In the genomic region with DNA sequence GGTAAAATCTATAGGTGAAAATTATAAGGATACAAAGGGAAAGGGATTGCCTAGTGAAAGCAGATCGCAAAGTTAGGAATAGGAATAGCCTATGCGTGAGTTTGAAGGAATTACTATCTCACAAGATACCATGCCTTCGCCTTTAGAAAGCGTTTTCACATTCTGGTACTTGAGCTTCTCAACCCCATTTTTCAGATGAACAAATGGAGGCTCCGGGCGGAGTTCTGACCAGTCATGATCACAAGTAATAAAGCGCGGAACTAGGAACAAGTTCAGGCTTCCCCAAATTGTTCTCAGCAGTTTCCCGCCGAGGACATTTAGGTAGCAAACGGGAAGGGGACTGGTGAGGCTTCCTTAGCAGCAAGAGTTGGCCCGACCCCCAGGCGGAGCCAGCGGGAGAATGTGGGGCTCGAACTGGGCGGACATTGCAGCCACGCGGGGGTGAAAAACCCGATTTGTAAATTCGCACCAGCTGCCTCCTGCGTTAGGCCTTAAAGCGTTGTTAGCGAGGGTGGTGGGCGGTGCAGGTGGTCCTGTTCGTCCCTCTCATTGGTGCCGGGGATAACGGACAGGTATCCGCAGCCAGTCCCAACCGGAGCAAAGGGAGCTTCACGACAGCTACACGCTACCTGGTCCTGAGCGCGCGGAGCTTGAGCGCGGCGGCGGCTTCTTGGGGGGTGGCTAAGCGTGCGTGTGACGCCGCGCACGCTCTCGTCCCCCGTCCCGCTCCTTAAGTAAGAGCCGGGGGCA, we compare ENCODE assay signal across 7 cellular contexts. TPM values are rescaled to one million over a fixed set of nuclear protein-coding genes. Genes with fewer than 3 reads are reported as not detected.
A peak's percentile ranks its signal among the peaks of the same experiment; 100 is the strongest.
DNase-seq lines count a peak whose midpoint lies in the region; FAIRE-seq and TF ChIP-seq lines count a peak whose summit lies in the region.

No MANE protein-coding gene starts in this region.

- H3K27ac ChIP-seq in cardiac muscle cell (no peak overlapping the region), ovary (peak overlapping the region; percentile 26 to 76), substantia nigra (ENCODE audit: low read depth, low read length, poor library complexity, severe bottlenecking) (peak overlapping the region; percentile 4)

- no peaks in the 10 kb centered on the region for H3K9me3 ChIP-seq in cardiac muscle cell (ENCODE audit: low read depth)
- no peaks in the 10 kb centered on the region for H3K9me3 ChIP-seq in ovary

- whole genome bisulfite sequencing in ovary, 3 donors: 12 to 14% (median 13%) methylated on average over 47 to 48 of the region's 48 CpGs

- TF ChIP-seq CTCF in cardiac muscle cell (IDR thresholded peaks at IDR 0.05; ENCODE audit: low read depth, low read length) (peak; percentile 8), ovary (IDR thresholded peaks at IDR 0.05) (peak in 1 of 3 donors; percentile 22)

- FAIRE-seq in RCC 7860 (lab: Jason Lieb, UNC): no peak

- peaks cover 11% of the 10 kb centered on the region for H3K4me1 ChIP-seq in cardiac muscle cell (ENCODE audit: low read depth)
- no peaks in the 10 kb centered on the region for H3K4me1 ChIP-seq in ovary (ENCODE audit: insufficient read depth)

- no peak for TF ChIP-seq EP300 in ovary (IDR thresholded peaks at IDR 0.05)

- intact Hi-C loops in ovary (cut with DNase I): no loop called here

- peaks cover 12% of the 10 kb centered on the region for H3K27me3 ChIP-seq in cardiac muscle cell
- H3K27me3 ChIP-seq in ovary: no peaks in the 10 kb centered on the region

- peak; percentile 53 for TF ChIP-seq POLR2A in ovary (IDR thresholded peaks at IDR 0.05)

- peak; percentile 74 for DNase-seq in GM19240 (ENCODE audit: insufficient read length, low spot score)
- DNase-seq in NCI-H2029 (lab: John Stamatoyannopoulos, UW): peak; percentile 93
- DNase-seq in activated naive CD4-positive, alpha-beta T cell treated with anti-CD3 and anti-CD28 coated beads, Interleukin-2, amount 50 U/mL, for 16 hours: peak; percentile 92
- peak; percentile 87 to 96 for DNase-seq in cardiac muscle cell (ENCODE audit: low read depth in 1 of 2, low spot score in 1 of 2)
- DNase-seq in ovary: peak; percentile 92 to 95 (median 92)
- peak in 41 of 49 donors; percentile 10 to 86 (median 40) for DNase-seq in substantia nigra (lab: John Stamatoyannopoulos, UW)
- no peak for DNase-seq in RCC 7860 (ENCODE audit: low spot score)

- H3K4me3 ChIP-seq in cardiac muscle cell (peak overlapping the region; percentile 10), ovary (peak overlapping the region; percentile 44)

- H3K36me3 ChIP-seq in cardiac muscle cell (peaks cover 5% of the 10 kb centered on the region), ovary (no peaks in the 10 kb centered on the region)

RNA-seq across cellular contexts. Expression of a gene that starts 15.4 kb away (rescaled TPM):
- 22.0 and 28.1 TPM in 2 replicates for total RNA-seq in cardiac muscle cell
- polyA plus RNA-seq in cardiac muscle cell: 23.3 and 29.9 TPM in 2 replicates
- total RNA-seq in ovary: 10 to 100 TPM in 5 of 7 donors, 1 to 10 TPM in 2; 8.0 to 18.0 (median 14.7) TPM
- polyA plus RNA-seq in ovary: 10 to 100 TPM in 1 of 2 donors, 1 to 10 TPM in 1; 5.0 to 13.4 TPM

RNA-seq across cellular contexts. Expression of a gene that starts 25.4 kb away (rescaled TPM):
- total RNA-seq in cardiac muscle cell (0.45 TPM in 1 of 2 replicates, not detected in the other), ovary (1 to 10 TPM in 5 of 7 donors, under 1 TPM in 2; 0.48 to 3.8 (median 1.2) TPM)
- polyA plus RNA-seq in cardiac muscle cell (0.20 and 0.39 TPM in 2 replicates), ovary (1 to 10 TPM; 2.1 to 4.6 TPM)

RNA-seq across cellular contexts. Expression of a gene that starts 34.7 kb away (rescaled TPM):
- total RNA-seq in cardiac muscle cell (19.7 and 26.7 TPM in 2 replicates), ovary (10 to 100 TPM; 12.6 to 20.3 (median 14.3) TPM)
- polyA plus RNA-seq in cardiac muscle cell (4.9 and 8.0 TPM in 2 replicates), ovary (10 to 100 TPM; 14.3 to 15.5 TPM)

RNA-seq across cellular contexts. Expression of a gene that starts 34.9 kb away (rescaled TPM):
- 30.8 and 50.9 TPM in 2 replicates for total RNA-seq in cardiac muscle cell
- 66.5 and 80.7 TPM in 2 replicates for polyA plus RNA-seq in cardiac muscle cell
- 10 to 100 TPM; 18.6 to 32.7 (median 22.7) TPM for total RNA-seq in ovary
- 10 to 100 TPM; 33.0 to 38.9 TPM for polyA plus RNA-seq in ovary

RNA-seq across cellular contexts. Expression of a gene that starts 44.8 kb away (rescaled TPM):
- 0.48 TPM in 1 of 2 replicates, not detected in the other for total RNA-seq in cardiac muscle cell
- 0.44 TPM in 1 of 2 replicates, not detected in the other for polyA plus RNA-seq in cardiac muscle cell
- total RNA-seq in ovary: 1 to 10 TPM in 2 of 7 donors, under 1 TPM in 3, not detected in 2; 0.42 to 1.4 (median 0.88) TPM
- under 1 TPM in 1 of 2 donors, not detected in 1; 0.15 TPM for polyA plus RNA-seq in ovary
